ENCODE assay signal across 12 cellular contexts in genomic region chr2:168212167-168212566, GRCh38. TPM values are rescaled to one million over a fixed set of nuclear protein-coding genes. Genes with fewer than 3 reads are reported as not detected.
DNase-seq lines count a peak whose midpoint lies in the region; ATAC-seq and TF ChIP-seq lines count a peak whose summit lies in the region.
"Had no signal": no experiment of that assay in that cellular context is flagged by ENCODE, and none has a peak within 500 bp of the region (broad histone marks: within the 10 kb centered on the region; RNA-seq: fewer than 3 reads in every experiment).

No MANE protein-coding gene starts in this region.

- intact Hi-C loops in Calu3 (cut with micrococcal nuclease; ENCODE audit: unreplicated experiment), result loop anchor here (5.0 kb wide), 2 partner anchors 35 to 75 kb away; partner anchors contain the start of gene STK39
- intact Hi-C loops in mammary epithelial cell (cut with micrococcal nuclease), result no loop called here

- BruUV-seq in Calu3 (replicated peaks; lab: Mats Ljungman, UMichigan) (no TSS peak), mammary epithelial cell (replicated peaks; lab: Mats Ljungman, UMichigan) (no TSS peak)

- CTCF ChIA-PET in Calu3 (lab: Charles Lee) (interaction anchor here (1.1 kb wide), 1 partner anchor 56 kb away, joined by 3 read pairs; no protein-coding TSS in a partner anchor), mammary epithelial cell (lab: Charles Lee; ENCODE audit: low non-redundant PET) (no interaction called here), HEK293T (lab: Yijun Ruan, JAX) (no interaction called here)

- TF ChIP-seq CTCF in Calu3 (IDR thresholded peaks at IDR 0.05; ENCODE audit: unreplicated experiment) (no peak), mammary epithelial cell (conservative IDR thresholded peaks at IDR 0.05 in 1 of 2, IDR thresholded peaks at IDR 0.05 in 1 of 2; ENCODE audit: extremely low read depth in 1 of 2, insufficient read depth in 1 of 2, low read depth in 1 of 2, low read length in 2 of 2) (no peak), nephron progenitor cell (IDR thresholded peaks at IDR 0.05) (no peak)

- dilution Hi-C loops in mammary epithelial cell (cut with HindIII; ENCODE audit: low sequenced_read_pairs), result no loop called here

- H3K27ac Mint-ChIP-seq in Calu3 (ENCODE audit: unreplicated experiment), result peak overlapping the region; percentile 98
- H3K27ac Mint-ChIP-seq in nephron progenitor cell, result peak overlapping the region; percentile 3

- H3K36me3 Mint-ChIP-seq in Calu3 (ENCODE audit: insufficient read depth, unreplicated experiment) (peaks cover 75% of the 10 kb centered on the region), nephron progenitor cell (ENCODE audit: low read depth) (peaks cover 20% of the 10 kb centered on the region)

- H3K9ac ChIP-seq in mammary epithelial cell (ENCODE audit: insufficient read depth, low read length), result no peak overlapping the region

- no peaks in the 10 kb centered on the region for H3K27me3 ChIP-seq in mammary epithelial cell (ENCODE audit: insufficient read depth, low read length)

- H3K27me3 Mint-ChIP-seq in Calu3 (ENCODE audit: unreplicated experiment), result no peaks in the 10 kb centered on the region
- H3K27me3 Mint-ChIP-seq in nephron progenitor cell (ENCODE audit: low read depth, poor library complexity), result no peaks in the 10 kb centered on the region

- H3K4me3 Mint-ChIP-seq in Calu3 (ENCODE audit: low read depth, unreplicated experiment), result peak overlapping the region; percentile 56
- H3K4me3 Mint-ChIP-seq in nephron progenitor cell, result no peak overlapping the region

- H3K4me3 ChIP-seq in mammary epithelial cell (replicated peaks in 1 of 3; ENCODE audit: insufficient read depth in 1 of 3, low read depth in 2 of 3, low read length in 3 of 3), result no peak overlapping the region

- H3K9me3 Mint-ChIP-seq in Calu3 (ENCODE audit: low read depth, unreplicated experiment) (no peaks in the 10 kb centered on the region), nephron progenitor cell (peaks cover 3% of the 10 kb centered on the region)

- H3K4me1 Mint-ChIP-seq in Calu3 (ENCODE audit: low read depth, unreplicated experiment) (peaks cover 80% of the 10 kb centered on the region), nephron progenitor cell (peaks cover 25% of the 10 kb centered on the region)

- peaks cover 52% of the 10 kb centered on the region for H3K4me1 ChIP-seq in mammary epithelial cell (ENCODE audit: insufficient read depth, low read length)

- peak overlapping the region; percentile 45 for H3K4me2 ChIP-seq in mammary epithelial cell (ENCODE audit: insufficient read depth, low read depth, low read length)

- DNase-seq in Calu3 (no peak), HT1080 (ENCODE audit: low read depth) (peak; percentile 66), mammary epithelial cell (no peak), nephron progenitor cell (no peak), HEK293T (ENCODE audit: extremely low spot score) (no peak)
- no peak for DNase-seq in NK-92 treated with Interleukin-12 subunit alpha and Interleukin-12 subunit beta, amount 100 ng/mL, for 24 hours (lab: John Stamatoyannopoulos, UW)
- DNase-seq: activated CD4-positive, alpha-beta T cell treated with anti-CD3 and anti-CD28 coated beads for 1 hour; aorta; kidney; NCI-H2107; posterior cingulate gyrus had no signal

- in situ Hi-C loops in mammary epithelial cell (cut with MboI; ENCODE audit: low sequenced_read_pairs in 2 of 2), result no loop called here

- WGBS in mammary epithelial cell (ENCODE audit: low coverage, missing lambda C conversion rate), result 62% methylated on average over 4 of the region's 4 CpGs

- POLR2A ChIA-PET in HEK293T (lab: Yijun Ruan, JAX), result no interaction called here

- H3K27ac ChIP-seq in mammary epithelial cell (ENCODE audit: insufficient read depth, low read depth, low read length), result no peak overlapping the region

- no peaks in the 10 kb centered on the region for H3K36me3 ChIP-seq in mammary epithelial cell (ENCODE audit: insufficient read depth, low read length)

- H3K79me2 ChIP-seq in mammary epithelial cell (ENCODE audit: insufficient read depth, low read length), result peaks cover 66% of the 10 kb centered on the region

- no peak overlapping the region for H2AFZ ChIP-seq in mammary epithelial cell (ENCODE audit: low read depth, low read length)

- no peak for ATAC-seq in GM18519 (IDR thresholded peaks at IDR 0.05; ENCODE audit: low FRiP score, unreplicated experiment)

- H3K9me3 ChIP-seq in mammary epithelial cell (replicated peaks; ENCODE audit: insufficient read depth, low read length), result no peaks in the 10 kb centered on the region

- H4K20me1 ChIP-seq in mammary epithelial cell (ENCODE audit: insufficient read depth, low read length), result no peaks in the 10 kb centered on the region

TF ChIP-seq in HEK293T, 16 proteins besides CTCF, POLR2A, EP300 and RAD21:
- TF ChIP-seq ARNT (IDR thresholded peaks at IDR 0.05) (no peak), LEF1 (IDR thresholded peaks at IDR 0.05; ENCODE audit: borderline replicate concordance) (no peak), L3MBTL2 (conservative IDR thresholded peaks at IDR 0.05) (no peak), SP1 (IDR thresholded peaks at IDR 0.05) (no peak), ELF4 (IDR thresholded peaks at IDR 0.05) (no peak), HDGF (IDR thresholded peaks at IDR 0.05; ENCODE audit: borderline replicate concordance) (no peak), FOXA1 (IDR thresholded peaks at IDR 0.05) (no peak), SUZ12 (IDR thresholded peaks at IDR 0.05) (no peak), FOXM1 (IDR thresholded peaks at IDR 0.05; ENCODE audit: borderline replicate concordance) (no peak), BHLHE40 (IDR thresholded peaks at IDR 0.05; ENCODE audit: borderline replicate concordance) (no peak), NFRKB (IDR thresholded peaks at IDR 0.05) (no peak), TARDBP (IDR thresholded peaks at IDR 0.05) (no peak), ZNF384 (IDR thresholded peaks at IDR 0.05) (no peak), PKNOX1 (IDR thresholded peaks at IDR 0.05) (no peak), FOXK2 (IDR thresholded peaks at IDR 0.05) (no peak), CTBP1 (IDR thresholded peaks at IDR 0.05; ENCODE audit: borderline replicate concordance) (no peak)

RNA-seq across cellular contexts. Expression of gene STK39, which starts 35.2 kb away (rescaled TPM):
- total RNA-seq in Calu3 (2022) (100 and 110 TPM in 2 replicates), mammary epithelial cell (10 to 100 TPM; 24.8 to 33.7 TPM)
- 13.9 and 16.9 TPM in 2 replicates for total RNA-seq in HT1080 (2014; rRNA removed; shearing (Covaris generic))
- polyA plus RNA-seq in HT1080 (2015; cell fraction: cytosol; rRNA removed), result 34.2 and 48.1 TPM in 2 replicates
- 28.7 and 31.7 TPM in 2 replicates for polyA plus RNA-seq in HT1080 (2015; cell fraction: nucleus; rRNA removed)
- polyA plus RNA-seq in mammary epithelial cell, result 15.9 TPM
- polyA minus RNA-seq in mammary epithelial cell, result 8.4 TPM
